8 cellular contexts compared by ENCODE assay signal in the genomic region with DNA sequence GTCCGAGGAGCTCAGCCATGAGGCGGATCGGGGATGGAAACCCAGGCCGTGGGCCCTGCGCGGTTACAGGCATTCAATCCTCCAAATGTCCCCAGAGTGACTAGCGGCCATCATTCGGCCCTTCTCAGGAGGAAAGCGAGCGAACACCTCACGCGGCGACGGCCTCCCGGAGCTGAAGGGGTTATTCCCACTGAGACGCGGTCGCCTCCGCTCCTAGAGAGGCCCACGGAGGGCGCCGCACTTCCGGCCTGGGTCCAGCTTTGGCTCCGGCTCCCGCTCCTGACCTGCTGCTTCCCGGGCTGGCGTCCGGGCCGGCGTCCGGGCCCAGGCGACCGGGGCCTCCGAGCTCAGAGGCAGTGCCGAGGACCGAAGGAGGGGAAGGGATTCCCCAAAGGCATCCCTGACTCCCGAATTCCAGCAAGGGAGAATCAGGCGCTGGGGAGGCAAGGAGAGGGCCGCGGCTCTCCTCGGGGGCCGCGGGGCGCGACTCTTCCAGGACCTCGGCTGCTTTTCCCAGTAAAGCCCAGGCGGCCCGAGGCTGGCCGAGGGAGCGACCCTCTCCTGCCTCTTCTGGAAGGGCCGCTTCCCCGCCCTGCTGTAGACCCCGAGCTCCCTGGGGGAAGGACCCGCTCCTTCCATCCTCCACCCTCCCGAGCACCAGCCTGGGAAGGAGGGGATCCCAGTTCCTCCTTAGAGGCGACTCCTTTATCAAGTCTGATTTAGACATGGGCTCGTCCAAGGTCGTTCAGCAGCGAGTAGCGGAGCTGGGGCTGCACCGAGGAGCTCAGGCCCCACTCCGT. TPM values are rescaled to one million over a fixed set of nuclear protein-coding genes. Genes with fewer than 3 reads are reported as not detected.
A peak's percentile ranks its signal among the peaks of the same experiment; 100 is the strongest.
DNase-seq lines count a peak whose midpoint lies in the region; ATAC-seq and TF ChIP-seq lines count a peak whose summit lies in the region.

No MANE protein-coding gene starts in this region.

- CTCF ChIA-PET in naive thymus-derived CD4-positive, alpha-beta T cell (lab: Charles Lee): interaction anchor here (0.9 to 2.2 kb wide), 5 partner anchors 9 to 117 kb away, joined by 3 to 6 read pairs (median 3); a partner anchor contains a TSS

- H3K4me3 ChIP-seq in HL-60 (replicated peaks; ENCODE audit: insufficient read depth, low read length): peak overlapping the region; percentile 38
- peak overlapping the region; percentile 57 to 82 (median 66) for H3K4me3 ChIP-seq in Peyer's patch
- peak overlapping the region; percentile 84 for H3K4me3 ChIP-seq in fibroblast of the aortic adventitia (ENCODE audit: low read depth, low read length)
- H3K4me3 ChIP-seq in naive thymus-derived CD4-positive, alpha-beta T cell (ENCODE audit: low read length): peak overlapping the region; percentile 86

- no peaks in the 10 kb centered on the region for H3K36me3 ChIP-seq in Peyer's patch
- H3K36me3 ChIP-seq in naive thymus-derived CD4-positive, alpha-beta T cell (ENCODE audit: control insufficient read depth in 2 of 3, insufficient read depth in 3 of 3, low read length in 3 of 3): peaks cover 0 to 5% (median 0%) of the 10 kb centered on the region in 3 experiments

- peaks cover 14 to 31% (median 22%) of the 10 kb centered on the region in 7 donors for H3K4me1 Mint-ChIP-seq in naive thymus-derived CD4-positive, alpha-beta T cell

- DNase-seq in DMS 273 (lab: John Stamatoyannopoulos, UW; ENCODE audit: unreplicated experiment): peak; percentile 91
- DNase-seq in HL-60 (ENCODE audit: low read depth in 1 of 2, low spot score in 1 of 2): peak in 1 of 2 experiments; percentile 21
- DNase-seq in Peyer's patch: peak; percentile 66 to 91 (median 90)
- peak; percentile 83 for DNase-seq in activated effector memory CD4-positive, alpha-beta T cell treated with anti-CD3 and anti-CD28 coated beads, Interleukin-2, amount 50 U/mL, for 16 hours
- DNase-seq in fibroblast of the aortic adventitia (ENCODE audit: low read depth): peak; percentile 80
- DNase-seq in naive thymus-derived CD4-positive, alpha-beta T cell: peak; percentile 32 to 63 (median 52)
- DNase-seq in superior temporal gyrus (ENCODE audit: extremely low spot score): peak; percentile 89

- peak; percentile 87 to 88 for TF ChIP-seq POLR2A in Peyer's patch (IDR thresholded peaks at IDR 0.05)

- H3K36me3 Mint-ChIP-seq in naive thymus-derived CD4-positive, alpha-beta T cell: peaks cover 0 to 7% (median 0%) of the 10 kb centered on the region in 5 donors

- no peak for TF ChIP-seq CTCF in HL-60 (IDR thresholded peaks at IDR 0.05; ENCODE audit: insufficient read depth, low read length)
- peak in 1 of 6 experiments; percentile 18 for TF ChIP-seq CTCF in Peyer's patch (IDR thresholded peaks at IDR 0.05)
- TF ChIP-seq CTCF in fibroblast of the aortic adventitia (IDR thresholded peaks at IDR 0.05; ENCODE audit: insufficient read depth, low read length): no peak

- peaks cover 0 to 10% (median 2%) of the 10 kb centered on the region in 4 donors for H3K4me1 ChIP-seq in Peyer's patch
- peaks cover 7 to 10% of the 10 kb centered on the region in 2 donors for H3K4me1 ChIP-seq in naive thymus-derived CD4-positive, alpha-beta T cell (ENCODE audit: control insufficient read depth in 2 of 2, insufficient read depth in 2 of 2, low read length in 2 of 2)

- POLR2A ChIA-PET in naive thymus-derived CD4-positive, alpha-beta T cell (lab: Charles Lee): interaction anchor here (0.5 to 3.3 kb wide), 24 partner anchors 8 to 374 kb away, joined by 3 to 39 read pairs (median 4); a partner anchor contains a TSS

- no peaks in the 10 kb centered on the region for H3K9me3 Mint-ChIP-seq in naive thymus-derived CD4-positive, alpha-beta T cell

- ATAC-seq in naive thymus-derived CD4-positive, alpha-beta T cell: peak; percentile 92
- ATAC-seq in HG02623 (IDR thresholded peaks at IDR 0.05; ENCODE audit: unreplicated experiment): no peak

- H3K27me3 ChIP-seq in HL-60 (ENCODE audit: insufficient read depth, poor library complexity, severe bottlenecking) (no peaks in the 10 kb centered on the region), Peyer's patch (no peaks in the 10 kb centered on the region)
- H3K27me3 ChIP-seq in naive thymus-derived CD4-positive, alpha-beta T cell (ENCODE audit: control insufficient read depth in 2 of 2, insufficient read depth in 2 of 2, low read length in 2 of 2): no peaks in the 10 kb centered on the region

- H3K9me3 ChIP-seq in Peyer's patch: no peaks in the 10 kb centered on the region
- no peaks in the 10 kb centered on the region for H3K9me3 ChIP-seq in naive thymus-derived CD4-positive, alpha-beta T cell (ENCODE audit: control insufficient read depth in 2 of 3, low read length in 3 of 3)

- H3K27ac Mint-ChIP-seq in naive thymus-derived CD4-positive, alpha-beta T cell: peak overlapping the region in 8 of 9 donors; percentile 61 to 94 (median 82)

- H3K27me3 Mint-ChIP-seq in naive thymus-derived CD4-positive, alpha-beta T cell: peaks cover 0 to 24% (median 0%) of the 10 kb centered on the region in 5 donors

- intact Hi-C loops in naive thymus-derived CD4-positive, alpha-beta T cell (cut with micrococcal nuclease): loop anchor here (1.0 kb wide), 4 partner anchors 9 to 116 kb away; a partner anchor contains a TSS

- H3K27ac ChIP-seq in HL-60 (replicated peaks): peak overlapping the region; percentile 41
- H3K27ac ChIP-seq in Peyer's patch: peak overlapping the region; percentile 59 to 93 (median 83)
- peak overlapping the region; percentile 76 for H3K27ac ChIP-seq in naive thymus-derived CD4-positive, alpha-beta T cell (ENCODE audit: low read depth, low read length)

- H3K4me3 Mint-ChIP-seq in naive thymus-derived CD4-positive, alpha-beta T cell: peak overlapping the region; percentile 79 to 99 (median 90)

RNA-seq across cellular contexts. Expression of a gene that starts 18.6 kb away (rescaled TPM):
- total RNA-seq in Peyer's patch (10 to 100 TPM; 10.9 to 28.7 (median 19.0) TPM), fibroblast of the aortic adventitia (ENCODE audit: low replicate concordance) (10.6 and 15.0 TPM in 2 replicates)
- 10 to 100 TPM in 1 of 5 experiments, 1 to 10 TPM in 4; 2.4 to 11.1 (median 4.2) TPM for total RNA-seq in naive thymus-derived CD4-positive, alpha-beta T cell
- 1 to 10 TPM in 1 of 2 donors, under 1 TPM in 1; 0.66 to 3.1 TPM for polyA plus RNA-seq in naive thymus-derived CD4-positive, alpha-beta T cell

RNA-seq across cellular contexts. Expression of a gene that starts 43.4 kb away (rescaled TPM):
- total RNA-seq in Peyer's patch: 100 to 1,000 TPM in 1 of 4 donors, 10 to 100 TPM in 3; 45.0 to 115 (median 73.0) TPM
- total RNA-seq in fibroblast of the aortic adventitia (ENCODE audit: low replicate concordance): 73.5 and 89.4 TPM in 2 replicates
- 100 to 1,000 TPM in 3 of 5 experiments, 10 to 100 TPM in 2; 68.7 to 122 (median 114) TPM for total RNA-seq in naive thymus-derived CD4-positive, alpha-beta T cell
- 10 to 100 TPM; 19.4 to 50.7 TPM for polyA plus RNA-seq in naive thymus-derived CD4-positive, alpha-beta T cell

RNA-seq across cellular contexts. Expression of a gene that starts 43.7 kb away (rescaled TPM):
- 10 to 100 TPM in 1 of 4 donors, 1 to 10 TPM in 3; 2.9 to 17.3 (median 4.2) TPM for total RNA-seq in Peyer's patch
- total RNA-seq in fibroblast of the aortic adventitia (ENCODE audit: low replicate concordance): 0.49 and 2.7 TPM in 2 replicates
- total RNA-seq in naive thymus-derived CD4-positive, alpha-beta T cell: 1 to 10 TPM; 2.3 to 5.9 (median 2.9) TPM
- under 1 TPM; 0.41 to 0.63 TPM for polyA plus RNA-seq in naive thymus-derived CD4-positive, alpha-beta T cell

RNA-seq across cellular contexts. Expression of a gene that starts 57.3 kb away (rescaled TPM):
- total RNA-seq in Peyer's patch: 10 to 100 TPM; 38.9 to 94.1 (median 57.7) TPM
- total RNA-seq in fibroblast of the aortic adventitia (ENCODE audit: low replicate concordance): 20.8 and 24.0 TPM in 2 replicates
- total RNA-seq in naive thymus-derived CD4-positive, alpha-beta T cell: 10 to 100 TPM; 33.2 to 57.8 (median 46.7) TPM
- 10 to 100 TPM; 37.2 to 43.5 TPM for polyA plus RNA-seq in naive thymus-derived CD4-positive, alpha-beta T cell
